8 cellular contexts compared by ENCODE assay signal in the genomic region with DNA sequence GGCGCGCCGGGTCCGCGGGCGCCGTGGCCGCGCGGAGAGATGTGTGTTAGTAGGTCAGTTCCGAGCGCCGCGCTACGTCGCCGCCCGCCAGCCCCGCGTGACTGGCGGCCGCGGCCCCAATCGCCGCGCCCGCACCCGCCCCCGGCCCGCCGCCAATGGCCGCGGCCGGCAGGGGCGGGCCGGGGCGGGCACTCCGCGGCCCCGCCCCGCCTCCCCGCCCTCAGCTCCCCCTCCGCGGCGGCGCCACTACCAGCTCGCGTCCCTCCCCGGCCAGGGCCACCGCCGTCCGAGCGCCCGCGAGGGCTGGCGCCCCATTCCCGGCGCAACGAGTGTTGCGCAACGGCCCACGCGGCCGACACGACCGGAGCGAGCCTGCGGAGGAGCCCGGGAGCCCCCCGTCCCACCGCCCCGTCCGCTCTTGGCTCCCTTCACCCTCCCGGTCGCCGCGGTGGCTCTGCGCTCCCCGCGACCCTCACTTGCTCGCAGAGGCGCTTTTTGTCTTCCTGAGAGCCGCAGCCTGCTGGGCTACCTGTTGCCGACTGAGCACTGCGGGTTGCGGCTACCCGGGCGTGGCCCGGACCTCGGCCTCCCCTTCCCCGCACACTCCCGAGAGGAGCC. TPM values are rescaled to one million over a fixed set of nuclear protein-coding genes. Genes with fewer than 3 reads are reported as not detected.
DNase-seq lines count a peak whose midpoint lies in the region; ATAC-seq and TF ChIP-seq lines count a peak whose summit lies in the region.

A gene with protein sequence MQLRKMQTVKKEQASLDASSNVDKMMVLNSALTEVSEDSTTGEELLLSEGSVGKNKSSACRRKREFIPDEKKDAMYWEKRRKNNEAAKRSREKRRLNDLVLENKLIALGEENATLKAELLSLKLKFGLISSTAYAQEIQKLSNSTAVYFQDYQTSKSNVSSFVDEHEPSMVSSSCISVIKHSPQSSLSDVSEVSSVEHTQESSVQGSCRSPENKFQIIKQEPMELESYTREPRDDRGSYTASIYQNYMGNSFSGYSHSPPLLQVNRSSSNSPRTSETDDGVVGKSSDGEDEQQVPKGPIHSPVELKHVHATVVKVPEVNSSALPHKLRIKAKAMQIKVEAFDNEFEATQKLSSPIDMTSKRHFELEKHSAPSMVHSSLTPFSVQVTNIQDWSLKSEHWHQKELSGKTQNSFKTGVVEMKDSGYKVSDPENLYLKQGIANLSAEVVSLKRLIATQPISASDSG (minus strand): TSS at position 48 of the 618 bp plus-strand sequence. CDS start 13,098 bp downstream, outside the sequence.

- H3K4me1 ChIP-seq in SJSA1 (replicated peaks) = peaks cover 45% of the 10 kb centered on the region
- peaks cover 12% of the 10 kb centered on the region for H3K4me1 ChIP-seq in neuron (ENCODE audit: insufficient read depth, low read length)

- H2AFZ ChIP-seq in neuron (ENCODE audit: low read depth, low read length) = peak within 1 kb of the TSS; percentile 95

- no peak for TF ChIP-seq CTCF in subcutaneous adipose tissue (IDR thresholded peaks at IDR 0.05; ENCODE audit: low read depth)

- H3K4me3 ChIP-seq in SJSA1 = peak within 1 kb of the TSS; percentile 85
- H3K4me3 ChIP-seq in neuron (ENCODE audit: low read length) = peak within 1 kb of the TSS; percentile 77

- H3K36me3 ChIP-seq in SJSA1 = peaks cover 3% of the 10 kb centered on the region; the same call in 1 of the 2 replicates
- H3K36me3 ChIP-seq in neuron (ENCODE audit: insufficient read depth, low read length) = no peaks in the 10 kb centered on the region

- H3K27me3 ChIP-seq in SJSA1 (replicated peaks) (no peaks in the 10 kb centered on the region), neuron (ENCODE audit: insufficient read depth, low read length) (peaks cover 27% of the 10 kb centered on the region)

- H3K9me3 ChIP-seq in SJSA1 (replicated peaks) = no peaks in the 10 kb centered on the region
- no peaks in the 10 kb centered on the region for H3K9me3 ChIP-seq in neuron (ENCODE audit: low read length)

- ATAC-seq in GM21723 (IDR thresholded peaks at IDR 0.05; ENCODE audit: unreplicated experiment) = peak; percentile 85

- peak within 1 kb of the TSS; percentile 81 for H3K27ac ChIP-seq in SJSA1

- DNase-seq in DMS53 (lab: John Stamatoyannopoulos, UW) (peak; percentile 91), KG1 (lab: John Stamatoyannopoulos, UW) (peak; percentile 53), SJSA1 (ENCODE audit: low read depth in 1 of 2, low spot score in 2 of 2) (peak; percentile 69 to 71), foreskin melanocyte (peak; percentile 40)
- DNase-seq in activated naive CD4-positive, alpha-beta T cell treated with Interleukin-2 at 50 U/mL for 16 hours = peak; percentile 73

RNA-seq across cellular contexts. Expression of the gene that starts here (rescaled TPM):
- total RNA-seq in SJSA1 (2014; rRNA removed; shearing (Covaris generic)) = 6.2 and 9.0 TPM in 2 replicates
- total RNA-seq in subcutaneous adipose tissue = 100 to 1,000 TPM in 1 of 4 donors, 10 to 100 TPM in 3; 45.2 to 146 (median 83.9) TPM

Comparison
In these comparisons a context has a peak if more than half of its experiments do, and no peak if none do; other contexts are left out.
1. Peak in every context shown above with its lines: DNase-seq, ATAC-seq, H3K4me3 ChIP-seq and H3K27ac ChIP-seq.
2. DNase-seq: peak in every context shown above with its lines; median percentile 91 in DMS53; 73 in activated naive CD4-positive, alpha-beta T cell treated with Interleukin-2 at 50 U/mL for 16 hours; 70 in SJSA1; 53 in KG1; 40 in foreskin melanocyte.